1 cellular context compared by ENCODE assay signal in genomic region chr7:87596696-87597095, GRCh38.
TF ChIP-seq lines count a peak whose summit lies in the region.

No MANE protein-coding gene starts in this region.

TF ChIP-seq in HepG2, 621 proteins besides CTCF, POLR2A, EP300 and RAD21:
- TF ChIP-seq MLLT10 (CRISPR knock-in tag; IDR thresholded peaks at IDR 0.05) (no peak), RBFOX2 (IDR thresholded peaks at IDR 0.05; ENCODE audit: low read depth, low read length) (0 out of 2 replicates have a peak, but pooled peaks have one; percentile 5), RXRB (CRISPR knock-in tag; IDR thresholded peaks at IDR 0.05; ENCODE audit: borderline replicate concordance) (0 out of 2 replicates have a peak, but pooled peaks have one; percentile 16), XRCC5 (optimal IDR thresholded peaks at IDR 0.05; ENCODE audit: low read length) (no peak), SMARCE1 (IDR thresholded peaks at IDR 0.05; ENCODE audit: borderline replicate concordance) (no peak), NR1H2 (CRISPR knock-in tag; IDR thresholded peaks at IDR 0.05; ENCODE audit: borderline replicate concordance, low read depth) (no peak)
- TF ChIP-seq, protein P1, sequence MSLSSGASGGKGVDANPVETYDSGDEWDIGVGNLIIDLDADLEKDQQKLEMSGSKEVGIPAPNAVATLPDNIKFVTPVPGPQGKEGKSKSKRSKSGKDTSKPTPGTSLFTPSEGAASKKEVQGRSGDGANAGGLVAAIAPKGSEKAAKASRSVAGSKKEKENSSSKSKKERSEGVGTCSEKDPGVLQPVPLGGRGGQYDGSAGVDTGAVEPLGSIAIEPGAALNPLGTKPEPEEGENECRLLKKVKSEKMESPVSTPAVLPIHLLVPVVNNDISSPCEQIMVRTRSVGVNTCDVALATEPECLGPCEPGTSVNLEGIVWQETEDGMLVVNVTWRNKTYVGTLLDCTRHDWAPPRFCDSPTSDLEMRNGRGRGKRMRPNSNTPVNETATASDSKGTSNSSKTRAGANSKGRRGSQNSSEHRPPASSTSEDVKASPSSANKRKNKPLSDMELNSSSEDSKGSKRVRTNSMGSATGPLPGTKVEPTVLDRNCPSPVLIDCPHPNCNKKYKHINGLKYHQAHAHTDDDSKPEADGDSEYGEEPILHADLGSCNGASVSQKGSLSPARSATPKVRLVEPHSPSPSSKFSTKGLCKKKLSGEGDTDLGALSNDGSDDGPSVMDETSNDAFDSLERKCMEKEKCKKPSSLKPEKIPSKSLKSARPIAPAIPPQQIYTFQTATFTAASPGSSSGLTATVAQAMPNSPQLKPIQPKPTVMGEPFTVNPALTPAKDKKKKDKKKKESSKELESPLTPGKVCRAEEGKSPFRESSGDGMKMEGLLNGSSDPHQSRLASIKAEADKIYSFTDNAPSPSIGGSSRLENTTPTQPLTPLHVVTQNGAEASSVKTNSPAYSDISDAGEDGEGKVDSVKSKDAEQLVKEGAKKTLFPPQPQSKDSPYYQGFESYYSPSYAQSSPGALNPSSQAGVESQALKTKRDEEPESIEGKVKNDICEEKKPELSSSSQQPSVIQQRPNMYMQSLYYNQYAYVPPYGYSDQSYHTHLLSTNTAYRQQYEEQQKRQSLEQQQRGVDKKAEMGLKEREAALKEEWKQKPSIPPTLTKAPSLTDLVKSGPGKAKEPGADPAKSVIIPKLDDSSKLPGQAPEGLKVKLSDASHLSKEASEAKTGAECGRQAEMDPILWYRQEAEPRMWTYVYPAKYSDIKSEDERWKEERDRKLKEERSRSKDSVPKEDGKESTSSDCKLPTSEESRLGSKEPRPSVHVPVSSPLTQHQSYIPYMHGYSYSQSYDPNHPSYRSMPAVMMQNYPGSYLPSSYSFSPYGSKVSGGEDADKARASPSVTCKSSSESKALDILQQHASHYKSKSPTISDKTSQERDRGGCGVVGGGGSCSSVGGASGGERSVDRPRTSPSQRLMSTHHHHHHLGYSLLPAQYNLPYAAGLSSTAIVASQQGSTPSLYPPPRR (CRISPR knock-in tag; IDR thresholded peaks at IDR 0.05; ENCODE audit: borderline replicate concordance): no peak
- TF ChIP-seq, protein P2, sequence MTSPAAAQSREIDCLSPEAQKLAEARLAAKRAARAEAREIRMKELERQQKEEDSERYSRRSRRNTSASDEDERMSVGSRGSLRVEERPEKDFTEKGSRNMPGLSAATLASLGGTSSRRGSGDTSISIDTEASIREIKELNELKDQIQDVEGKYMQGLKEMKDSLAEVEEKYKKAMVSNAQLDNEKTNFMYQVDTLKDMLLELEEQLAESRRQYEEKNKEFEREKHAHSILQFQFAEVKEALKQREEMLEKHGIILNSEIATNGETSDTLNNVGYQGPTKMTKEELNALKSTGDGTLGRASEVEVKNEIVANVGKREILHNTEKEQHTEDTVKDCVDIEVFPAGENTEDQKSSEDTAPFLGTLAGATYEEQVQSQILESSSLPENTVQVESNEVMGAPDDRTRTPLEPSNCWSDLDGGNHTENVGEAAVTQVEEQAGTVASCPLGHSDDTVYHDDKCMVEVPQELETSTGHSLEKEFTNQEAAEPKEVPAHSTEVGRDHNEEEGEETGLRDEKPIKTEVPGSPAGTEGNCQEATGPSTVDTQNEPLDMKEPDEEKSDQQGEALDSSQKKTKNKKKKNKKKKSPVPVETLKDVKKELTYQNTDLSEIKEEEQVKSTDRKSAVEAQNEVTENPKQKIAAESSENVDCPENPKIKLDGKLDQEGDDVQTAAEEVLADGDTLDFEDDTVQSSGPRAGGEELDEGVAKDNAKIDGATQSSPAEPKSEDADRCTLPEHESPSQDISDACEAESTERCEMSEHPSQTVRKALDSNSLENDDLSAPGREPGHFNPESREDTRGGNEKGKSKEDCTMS (CRISPR knock-in tag; conservative IDR thresholded peaks at IDR 0.05): no peak
- TF ChIP-seq, protein P3, sequence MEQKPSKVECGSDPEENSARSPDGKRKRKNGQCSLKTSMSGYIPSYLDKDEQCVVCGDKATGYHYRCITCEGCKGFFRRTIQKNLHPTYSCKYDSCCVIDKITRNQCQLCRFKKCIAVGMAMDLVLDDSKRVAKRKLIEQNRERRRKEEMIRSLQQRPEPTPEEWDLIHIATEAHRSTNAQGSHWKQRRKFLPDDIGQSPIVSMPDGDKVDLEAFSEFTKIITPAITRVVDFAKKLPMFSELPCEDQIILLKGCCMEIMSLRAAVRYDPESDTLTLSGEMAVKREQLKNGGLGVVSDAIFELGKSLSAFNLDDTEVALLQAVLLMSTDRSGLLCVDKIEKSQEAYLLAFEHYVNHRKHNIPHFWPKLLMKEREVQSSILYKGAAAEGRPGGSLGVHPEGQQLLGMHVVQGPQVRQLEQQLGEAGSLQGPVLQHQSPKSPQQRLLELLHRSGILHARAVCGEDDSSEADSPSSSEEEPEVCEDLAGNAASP (CRISPR knock-in tag; IDR thresholded peaks at IDR 0.05; ENCODE audit: borderline replicate concordance): peak; percentile 14; the same call in 1 of the 2 replicates
- TF ChIP-seq, protein P4, sequence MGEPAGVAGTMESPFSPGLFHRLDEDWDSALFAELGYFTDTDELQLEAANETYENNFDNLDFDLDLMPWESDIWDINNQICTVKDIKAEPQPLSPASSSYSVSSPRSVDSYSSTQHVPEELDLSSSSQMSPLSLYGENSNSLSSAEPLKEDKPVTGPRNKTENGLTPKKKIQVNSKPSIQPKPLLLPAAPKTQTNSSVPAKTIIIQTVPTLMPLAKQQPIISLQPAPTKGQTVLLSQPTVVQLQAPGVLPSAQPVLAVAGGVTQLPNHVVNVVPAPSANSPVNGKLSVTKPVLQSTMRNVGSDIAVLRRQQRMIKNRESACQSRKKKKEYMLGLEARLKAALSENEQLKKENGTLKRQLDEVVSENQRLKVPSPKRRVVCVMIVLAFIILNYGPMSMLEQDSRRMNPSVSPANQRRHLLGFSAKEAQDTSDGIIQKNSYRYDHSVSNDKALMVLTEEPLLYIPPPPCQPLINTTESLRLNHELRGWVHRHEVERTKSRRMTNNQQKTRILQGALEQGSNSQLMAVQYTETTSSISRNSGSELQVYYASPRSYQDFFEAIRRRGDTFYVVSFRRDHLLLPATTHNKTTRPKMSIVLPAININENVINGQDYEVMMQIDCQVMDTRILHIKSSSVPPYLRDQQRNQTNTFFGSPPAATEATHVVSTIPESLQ (CRISPR knock-in tag; conservative IDR thresholded peaks at IDR 0.05): no peak
TF ChIP-seq in HepG2: peak in this region for 3.
